ENCODE assay signal across 28 cellular contexts in the genomic region with DNA sequence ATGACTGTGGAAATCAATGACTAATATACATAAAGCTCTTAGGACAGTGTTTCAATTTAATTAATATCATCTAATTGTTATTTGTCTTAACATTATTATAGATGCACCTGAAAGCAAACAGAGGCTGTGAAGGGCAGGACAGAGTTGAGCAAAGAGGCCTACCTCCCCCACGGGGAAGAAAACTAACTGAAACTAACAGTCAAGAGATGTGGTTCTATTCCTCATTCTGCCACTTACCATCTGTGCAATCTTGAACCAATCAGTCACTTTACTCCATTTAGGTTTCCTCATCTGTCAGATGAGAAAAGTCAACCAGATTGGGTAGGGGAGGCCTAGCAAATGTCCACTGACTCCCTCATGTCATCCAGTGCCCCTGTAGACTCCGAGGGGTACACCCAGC. TPM values are rescaled to one million over a fixed set of nuclear protein-coding genes. Genes with fewer than 3 reads are reported as not detected.
DNase-seq lines count a peak whose midpoint lies in the region; ATAC-seq and TF ChIP-seq lines count a peak whose summit lies in the region.
"Had no signal": no experiment of that assay in that cellular context is flagged by ENCODE, and none has a peak within 500 bp of the region (broad histone marks: within the 10 kb centered on the region; RNA-seq: fewer than 3 reads in every experiment).

No MANE protein-coding gene starts in this region.

- WGBS in IMR-90 (ENCODE audit: extremely low coverage in 2 of 2, insufficient read length in 1 of 2), 2 experiments, result no CpG with 5 or more reads among the region's 2 CpGs

- H3K4me1 ChIP-seq in IMR-90 (ENCODE audit: control insufficient read depth, insufficient read depth, low read length) (peaks cover 1% of the 10 kb centered on the region; the same call in 1 of the 2 replicates), colonic mucosa (no peaks in the 10 kb centered on the region)
- H3K4me1 ChIP-seq: A549, Caco-2 had no signal

- H3K27me3 ChIP-seq in IMR-90 (ENCODE audit: control insufficient read depth, insufficient read depth, low read length) (no peaks in the 10 kb centered on the region; the same call in 1 of the 2 replicates), colonic mucosa (peaks cover 3% of the 10 kb centered on the region)
- H3K27me3 ChIP-seq: MG63 had no signal

- no peak overlapping the region for H4K8ac ChIP-seq in IMR-90 (ENCODE audit: low read depth in 2 of 2, low read length in 2 of 2)

- H3K18ac ChIP-seq in IMR-90 (ENCODE audit: low read depth, low read length), result no peak overlapping the region

- H4K91ac ChIP-seq in IMR-90 (ENCODE audit: insufficient read depth, low read depth, low read length), result no peak overlapping the region

- BruUV-seq in IMR-90 (replicated peaks; lab: Mats Ljungman, UMichigan), result no TSS peak

- H3K9me3 ChIP-seq in IMR-90 (ENCODE audit: control insufficient read depth, insufficient read depth, low read length) (no peaks in the 10 kb centered on the region), colonic mucosa (no peaks in the 10 kb centered on the region)
- H3K9me3 ChIP-seq: A549, Caco-2, MG63 had no signal

- TF ChIP-seq CTCF in IMR-90 (conservative IDR thresholded peaks at IDR 0.05; ENCODE audit: low read depth, low read length) (no peak), colonic mucosa (IDR thresholded peaks at IDR 0.05) (no peak)

- no peak overlapping the region for H2BK15ac ChIP-seq in IMR-90 (ENCODE audit: low read depth, low read length)

- DNase-seq in IMR-90 (no peak), MV-4-11 (lab: John Stamatoyannopoulos, UW) (peak; percentile 79), SIG-M5 (lab: John Stamatoyannopoulos, UW) (peak; percentile 41), GM03348 (ENCODE audit: low spot score) (no peak), colonic mucosa (no peak), left ventricle myocardium superior (no peak)
- DNase-seq: Caco-2; CD8-positive, alpha-beta T cell; DMS79; EL; GDM1; GM23248; H7; KBM-7; MG63; NCI-H1105 treated with DMSO at 0.1 percent for 48 hours; NCI-H146; NCI-H2029; NCI-H446; NCI-H524 treated with DMSO at 0.1 percent for 48 hours; NCI-H774; PC-9; T-helper 1 cell had no signal

- POLR2A ChIA-PET in IMR-90 (lab: Charles Lee; ENCODE audit: unreplicated experiment), result no interaction called here

- CTCF ChIA-PET in IMR-90 (lab: Yijun Ruan, JAX), result no interaction called here

- H2BK120ac ChIP-seq in IMR-90 (ENCODE audit: low read depth, low read length), result no peak overlapping the region; the same call in 1 of the 2 replicates

- H2AK9ac ChIP-seq in IMR-90 (replicated peaks; ENCODE audit: low read depth, low read length, poor library complexity), result no peak overlapping the region

- H3K56ac ChIP-seq in IMR-90 (ENCODE audit: extremely low read depth, insufficient read depth, low read length), result no peak overlapping the region

- ATAC-seq in GM19351 (IDR thresholded peaks at IDR 0.05; ENCODE audit: unreplicated experiment), result peak; percentile 76
- no peak for ATAC-seq in IMR-90 (ENCODE audit: low read depth)
- no peak for ATAC-seq in GM19035 (IDR thresholded peaks at IDR 0.05; ENCODE audit: unreplicated experiment)
- no peak for ATAC-seq in left ventricle myocardium superior
- ATAC-seq: A549; CD8-positive, alpha-beta T cell; Right ventricle myocardium inferior had no signal

- no peak overlapping the region for H3K14ac ChIP-seq in IMR-90 (replicated peaks; ENCODE audit: low read depth, low read length)

- TF ChIP-seq RAD21 in IMR-90 (IDR thresholded peaks at IDR 0.05; ENCODE audit: low read length), result no peak

- H2BK5ac ChIP-seq in IMR-90 (ENCODE audit: low read depth, low read length, poor library complexity, severe bottlenecking), result no peak overlapping the region

- dilution Hi-C loops in IMR-90 (cut with HindIII; ENCODE audit: low sequenced_read_pairs, unreplicated experiment), result no loop called here

- TF ChIP-seq POLR2A in IMR-90 (IDR thresholded peaks at IDR 0.05; ENCODE audit: low read depth, low read length), result no peak

- H3K4me3 ChIP-seq in IMR-90 (ENCODE audit: insufficient read depth, low read depth, low read length), result no peak overlapping the region
- no peak overlapping the region for H3K4me3 ChIP-seq in colonic mucosa
- H3K4me3 ChIP-seq: A549, GM23248, MG63, PC-9 had no signal

- no peaks in the 10 kb centered on the region for H4K20me1 ChIP-seq in IMR-90 (ENCODE audit: insufficient read depth, low read length)

- H3K23ac ChIP-seq in IMR-90 (ENCODE audit: low read depth, low read length), result no peak overlapping the region

- no peak overlapping the region for H2AFZ ChIP-seq in IMR-90 (replicated peaks; ENCODE audit: low read length, poor library complexity)
- H2AFZ ChIP-seq: GM23248, PC-9 had no signal

- H3K4ac ChIP-seq in IMR-90 (ENCODE audit: low read depth, low read length), result no peak overlapping the region

- no peak overlapping the region for H4K5ac ChIP-seq in IMR-90 (ENCODE audit: low read depth, low read length)

- in situ Hi-C loops in IMR-90 (cut with MboI; ENCODE audit: low sequenced_read_pairs), result loop anchor here (10.0 kb wide), 2 partner anchors 50 to 180 kb away; a partner anchor contains a TSS

- H3K27ac ChIP-seq in IMR-90 (ENCODE audit: insufficient read depth, low read length), result no peak overlapping the region
- no peak overlapping the region for H3K27ac ChIP-seq in colonic mucosa
- H3K27ac ChIP-seq: A549, C4-2B, GM23248, PC-9 had no signal

- no peak overlapping the region; the same call in 1 of the 2 replicates for H2BK20ac ChIP-seq in IMR-90 (ENCODE audit: low read depth, low read length)

- intact Hi-C loops in IMR-90 (cut with micrococcal nuclease), result no loop called here
- intact Hi-C loops in colonic mucosa (cut with DNase I), result loop anchor here (5.0 kb wide), 1 partner anchor 182 kb away; a partner anchor contains a TSS
- intact Hi-C loops in left ventricle myocardium superior (cut with micrococcal nuclease), result loop anchor here (10.0 kb wide), 1 partner anchor 180 kb away; a partner anchor contains a TSS

- peaks cover 7% of the 10 kb centered on the region for H3K9me1 ChIP-seq in IMR-90 (ENCODE audit: insufficient read depth, low read length)

- no peaks in the 10 kb centered on the region for H3K79me1 ChIP-seq in IMR-90 (ENCODE audit: low read depth in 1 of 2, low read length in 2 of 2)

- peak overlapping the region; percentile 32; the same call in 1 of the 2 replicates for H2AK5ac ChIP-seq in IMR-90 (ENCODE audit: low read depth, low read length)

- no peaks in the 10 kb centered on the region for H3K36me3 ChIP-seq in IMR-90 (ENCODE audit: control insufficient read depth, insufficient read depth, low read length)
- no peaks in the 10 kb centered on the region for H3K36me3 ChIP-seq in colonic mucosa
- H3K36me3 ChIP-seq: MG63 had no signal

- H3K9ac ChIP-seq in IMR-90 (ENCODE audit: low read depth, low read length), result no peak overlapping the region
- H3K9ac ChIP-seq in colonic mucosa (ENCODE audit: low read depth in 2 of 2, low read length in 2 of 2), result no peak overlapping the region
- H3K9ac ChIP-seq: GM23248 had no signal

- H3K4me2 ChIP-seq in IMR-90 (ENCODE audit: low read depth, low read length), result no peak overlapping the region
- H3K4me2 ChIP-seq: A549, PC-9 had no signal

TF ChIP-seq in IMR-90, 13 proteins besides CTCF, POLR2A, EP300 and RAD21:
- no peak for TF ChIP-seq RCOR1 (IDR thresholded peaks at IDR 0.05; ENCODE audit: insufficient replicate concordance, low read length)
- no peak for TF ChIP-seq NFE2L2 (IDR thresholded peaks at IDR 0.05; ENCODE audit: low read depth, low read length)
- no peak for TF ChIP-seq MXI1 (IDR thresholded peaks at IDR 0.05; ENCODE audit: borderline replicate concordance, low read depth, low read length)
- no peak for TF ChIP-seq FOS (IDR thresholded peaks at IDR 0.05; ENCODE audit: low read depth, low read length)
- TF ChIP-seq, protein P1, sequence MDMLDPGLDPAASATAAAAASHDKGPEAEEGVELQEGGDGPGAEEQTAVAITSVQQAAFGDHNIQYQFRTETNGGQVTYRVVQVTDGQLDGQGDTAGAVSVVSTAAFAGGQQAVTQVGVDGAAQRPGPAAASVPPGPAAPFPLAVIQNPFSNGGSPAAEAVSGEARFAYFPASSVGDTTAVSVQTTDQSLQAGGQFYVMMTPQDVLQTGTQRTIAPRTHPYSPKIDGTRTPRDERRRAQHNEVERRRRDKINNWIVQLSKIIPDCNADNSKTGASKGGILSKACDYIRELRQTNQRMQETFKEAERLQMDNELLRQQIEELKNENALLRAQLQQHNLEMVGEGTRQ (IDR thresholded peaks at IDR 0.05; ENCODE audit: low read depth, low read length), result no peak
- no peak for TF ChIP-seq RFX5 (IDR thresholded peaks at IDR 0.05; ENCODE audit: low read depth, low read length)
- TF ChIP-seq CHD1 (IDR thresholded peaks at IDR 0.05; ENCODE audit: low read depth, low read length), result no peak
- no peak for TF ChIP-seq MAFK (IDR thresholded peaks at IDR 0.05; ENCODE audit: low read depth, low read length)

RNA-seq across cellular contexts. Expression of a gene that starts 59.1 kb away (rescaled TPM):
- total RNA-seq in IMR-90 (2012; rRNA removed), result 0.18 and 0.56 TPM in 2 replicates
- polyA plus RNA-seq in IMR-90 (2012; rRNA removed), result 1.1 TPM in 2 replicates
- polyA plus RNA-seq in IMR-90 (2012; cell fraction: cytosol; rRNA removed), result 0.34 and 0.87 TPM in 2 replicates
- polyA plus RNA-seq in IMR-90 (2012; cell fraction: nucleus; rRNA removed; ENCODE audit: low replicate concordance), result 1.5 and 2.4 TPM in 2 replicates
- 1 to 10 TPM; 1.4 to 1.7 TPM for total RNA-seq in colonic mucosa
- total RNA-seq in left ventricle myocardium superior, result 1.1 TPM

RNA-seq across cellular contexts. Expression of a gene that starts 59.3 kb away (rescaled TPM):
- 4.7 and 5.0 TPM in 2 replicates for total RNA-seq in IMR-90 (2012; rRNA removed)
- 2.4 and 3.9 TPM in 2 replicates for polyA plus RNA-seq in IMR-90 (2012; rRNA removed)
- polyA plus RNA-seq in IMR-90 (2012; cell fraction: cytosol; rRNA removed), result 1.0 and 1.4 TPM in 2 replicates
- 17.7 and 19.8 TPM in 2 replicates for polyA plus RNA-seq in IMR-90 (2012; cell fraction: nucleus; rRNA removed; ENCODE audit: low replicate concordance)
- 10 to 100 TPM in 1 of 2 donors, 1 to 10 TPM in 1; 7.8 to 10.5 TPM for total RNA-seq in colonic mucosa
- 3.6 TPM for total RNA-seq in left ventricle myocardium superior

Comparison
In these comparisons a context has a peak if more than half of its experiments do, and no peak if none do; other contexts are left out.
1. DNase-seq: peak in MV-4-11 (single experiment) and SIG-M5 (single experiment); none in IMR-90 (single experiment), GM03348 (single experiment), colonic mucosa (single experiment) and left ventricle myocardium superior (single experiment).